ENCODE assay signal across 18 cellular contexts in the genomic region with DNA sequence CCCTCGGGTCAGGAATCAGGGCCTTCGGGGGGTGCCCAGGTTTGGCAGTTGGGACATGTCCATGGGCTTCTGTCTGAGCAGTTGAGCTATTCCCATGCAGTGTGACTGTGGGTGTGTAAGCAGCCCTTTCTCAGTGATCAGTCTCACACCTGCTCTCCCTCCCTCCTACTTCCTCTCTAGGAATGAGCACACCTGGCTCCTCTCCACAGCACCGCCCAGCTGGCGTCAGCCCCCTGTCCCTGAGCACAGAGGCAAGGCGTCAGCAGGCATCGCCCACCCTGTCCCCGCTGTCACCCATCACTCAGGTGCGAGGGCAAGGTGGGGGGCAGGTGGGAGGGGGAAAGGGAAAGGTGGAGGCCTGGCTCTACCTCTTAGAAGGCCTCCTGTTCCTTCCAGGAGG. TPM values are rescaled to one million over a fixed set of nuclear protein-coding genes. Genes with fewer than 3 reads are reported as not detected.
A peak's percentile ranks its signal among the peaks of the same experiment; 100 is the strongest.
DNase-seq lines count a peak whose midpoint lies in the region; ATAC-seq and TF ChIP-seq lines count a peak whose summit lies in the region.
"Had no signal": no experiment of that assay in that cellular context is flagged by ENCODE, and none has a peak within 500 bp of the region (broad histone marks: within the 10 kb centered on the region; RNA-seq: fewer than 3 reads in every experiment).

No MANE protein-coding gene starts in this region.

- TF ChIP-seq CTCF in KMS-11 (conservative IDR thresholded peaks at IDR 0.05; ENCODE audit: low read depth, low read length) = no peak
- no peak for TF ChIP-seq CTCF in colonic mucosa (IDR thresholded peaks at IDR 0.05)
- no peak for TF ChIP-seq CTCF in upper lobe of right lung (IDR thresholded peaks at IDR 0.05)

- intact Hi-C loops in colonic mucosa (cut with DNase I) (no loop called here), upper lobe of right lung (cut with DNase I) (no loop called here)

- no peak overlapping the region for H3K4me3 Mint-ChIP-seq in activated naive CD8-positive, alpha-beta T cell treated with anti-CD3 and anti-CD28 coated beads, Interleukin-2, amount 50 U/mL, for 24 hours
- no peak overlapping the region for H3K4me3 Mint-ChIP-seq in activated CD4-positive, alpha-beta T cell treated with anti-CD3 and anti-CD28 coated beads, Interleukin-2, amount 10 ng/mL, durations not matched to agents 7 days and 5 days

- H3K9me3 ChIP-seq in colonic mucosa (no peaks in the 10 kb centered on the region), upper lobe of right lung (no peaks in the 10 kb centered on the region)
- H3K9me3 ChIP-seq: psoas muscle had no signal

- POLR2A ChIA-PET in activated CD4-positive, alpha-beta T cell treated with anti-CD3 and anti-CD28 coated beads, Interleukin-2, amount 10 ng/mL, durations not matched to agents 7 days and 5 days (lab: Charles Lee) = interaction anchor here (0.6 kb wide), 1 partner anchor 121 kb away, joined by 3 read pairs; no protein-coding TSS in a partner anchor

- H3K4me1 ChIP-seq in KMS-11 (ENCODE audit: low read depth, poor library complexity, severe bottlenecking) (peaks cover 16% of the 10 kb centered on the region), colonic mucosa (peaks cover 6% of the 10 kb centered on the region), upper lobe of right lung (peaks cover 32% of the 10 kb centered on the region)

- H3K4me2 ChIP-seq in KMS-11 = peak overlapping the region; percentile 30; the same call in 1 of the 2 replicates

- H3K9ac ChIP-seq in KMS-11 (no peak overlapping the region), colonic mucosa (ENCODE audit: low read depth in 2 of 2, low read length in 2 of 2) (no peak overlapping the region)

- H3K27ac Mint-ChIP-seq in activated naive CD8-positive, alpha-beta T cell treated with anti-CD3 and anti-CD28 coated beads, Interleukin-2, amount 50 U/mL, for 24 hours = no peak overlapping the region
- H3K27ac Mint-ChIP-seq in activated CD4-positive, alpha-beta T cell treated with anti-CD3 and anti-CD28 coated beads, Interleukin-2, amount 10 ng/mL, durations not matched to agents 7 days and 5 days = no peak overlapping the region

- no peak overlapping the region for H3K4me3 ChIP-seq in KMS-11 (IDR thresholded peaks at IDR 0.05; ENCODE audit: insufficient read depth, low read depth, low read length)
- no peak overlapping the region for H3K4me3 ChIP-seq in colonic mucosa
- H3K4me3 ChIP-seq in upper lobe of right lung = no peak overlapping the region
- H3K4me3 ChIP-seq: psoas muscle had no signal

- H3K36me3 Mint-ChIP-seq in activated naive CD8-positive, alpha-beta T cell treated with anti-CD3 and anti-CD28 coated beads, Interleukin-2, amount 50 U/mL, for 24 hours (ENCODE audit: low read depth) = no peaks in the 10 kb centered on the region
- H3K36me3 Mint-ChIP-seq in activated CD4-positive, alpha-beta T cell treated with anti-CD3 and anti-CD28 coated beads, Interleukin-2, amount 10 ng/mL, durations not matched to agents 7 days and 5 days (ENCODE audit: low read depth) = no peaks in the 10 kb centered on the region

- no peaks in the 10 kb centered on the region for H4K20me1 ChIP-seq in KMS-11 (ENCODE audit: insufficient read depth)

- H3K27ac ChIP-seq in KMS-11 = no peak overlapping the region
- no peak overlapping the region for H3K27ac ChIP-seq in colonic mucosa
- no peak overlapping the region for H3K27ac ChIP-seq in upper lobe of right lung
- H3K27ac ChIP-seq: psoas muscle, WERI-Rb-1 had no signal

- H3K36me3 ChIP-seq in KMS-11 (ENCODE audit: insufficient read depth) (no peaks in the 10 kb centered on the region), colonic mucosa (no peaks in the 10 kb centered on the region), upper lobe of right lung (no peaks in the 10 kb centered on the region)
- H3K36me3 ChIP-seq: WERI-Rb-1 had no signal

- H3K27me3 ChIP-seq in KMS-11 (ENCODE audit: insufficient read depth, low read depth) (no peaks in the 10 kb centered on the region), colonic mucosa (no peaks in the 10 kb centered on the region), upper lobe of right lung (no peaks in the 10 kb centered on the region)

- no peaks in the 10 kb centered on the region for H3K79me2 ChIP-seq in KMS-11 (ENCODE audit: insufficient read depth, low read depth)

- CTCF ChIA-PET in activated CD4-positive, alpha-beta T cell treated with anti-CD3 and anti-CD28 coated beads, Interleukin-2, amount 10 ng/mL, durations not matched to agents 7 days and 5 days (lab: Charles Lee) = interaction anchor here (0.6 kb wide), 1 partner anchor 813 kb away, joined by 3 read pairs; no protein-coding TSS in a partner anchor

- H3K4me1 Mint-ChIP-seq in activated naive CD8-positive, alpha-beta T cell treated with anti-CD3 and anti-CD28 coated beads, Interleukin-2, amount 50 U/mL, for 24 hours = no peaks in the 10 kb centered on the region
- no peaks in the 10 kb centered on the region for H3K4me1 Mint-ChIP-seq in activated CD4-positive, alpha-beta T cell treated with anti-CD3 and anti-CD28 coated beads, Interleukin-2, amount 10 ng/mL, durations not matched to agents 7 days and 5 days

- no peak overlapping the region for H2AFZ ChIP-seq in KMS-11 (ENCODE audit: low read depth)

- H3K9me3 Mint-ChIP-seq in activated naive CD8-positive, alpha-beta T cell treated with anti-CD3 and anti-CD28 coated beads, Interleukin-2, amount 50 U/mL, for 24 hours = no peaks in the 10 kb centered on the region
- H3K9me3 Mint-ChIP-seq in activated CD4-positive, alpha-beta T cell treated with anti-CD3 and anti-CD28 coated beads, Interleukin-2, amount 10 ng/mL, durations not matched to agents 7 days and 5 days = no peaks in the 10 kb centered on the region

- ATAC-seq in upper lobe of right lung = no peak
- ATAC-seq in activated naive CD8-positive, alpha-beta T cell treated with anti-CD3 and anti-CD28 coated beads, Interleukin-2, amount 50 U/mL, for 24 hours = no peak
- ATAC-seq: left ventricle myocardium superior, psoas muscle had no signal

- DNase-seq in COLO668 (lab: John Stamatoyannopoulos, UW; ENCODE audit: unreplicated experiment) (peak; percentile 86), NCI-H345 (lab: John Stamatoyannopoulos, UW) (peak; percentile 53), colonic mucosa (peak; percentile 60), upper lobe of right lung (no peak)
- DNase-seq in activated naive CD8-positive, alpha-beta T cell treated with anti-CD3 and anti-CD28 coated beads, Interleukin-2, amount 50 U/mL, for 24 hours = no peak
- no peak for DNase-seq in activated CD4-positive, alpha-beta T cell treated with anti-CD3 and anti-CD28 coated beads for 1 hour
- no peak for DNase-seq in activated CD4-positive, alpha-beta T cell treated with anti-CD3 and anti-CD28 coated beads, Interleukin-2, amount 10 ng/mL, durations not matched to agents 7 days and 5 days
- DNase-seq: activated CD8-positive, alpha-beta memory T cell treated with anti-CD3 and anti-CD28 coated beads for 24 hours; amniotic stem cell; cerebellar nuclear complex; Kasumi-1; left ventricle myocardium superior; NCI-H446; psoas muscle; WERI-Rb-1 had no signal

- no peaks in the 10 kb centered on the region for H3K27me3 Mint-ChIP-seq in activated naive CD8-positive, alpha-beta T cell treated with anti-CD3 and anti-CD28 coated beads, Interleukin-2, amount 50 U/mL, for 24 hours
- no peaks in the 10 kb centered on the region for H3K27me3 Mint-ChIP-seq in activated CD4-positive, alpha-beta T cell treated with anti-CD3 and anti-CD28 coated beads, Interleukin-2, amount 10 ng/mL, durations not matched to agents 7 days and 5 days

RNA-seq across cellular contexts. Expression of a gene that starts 25.9 kb away (rescaled TPM):
- under 1 TPM in 1 of 2 donors, not detected in 1; 0.13 TPM for total RNA-seq in colonic mucosa
- 9.7 TPM for total RNA-seq in upper lobe of right lung
- total RNA-seq in activated CD4-positive, alpha-beta T cell treated with anti-CD3 and anti-CD28 coated beads, Interleukin-2, amount 10 ng/mL, durations not matched to agents 7 days and 5 days = not detected
- total RNA-seq: frontal cortex, left ventricle myocardium superior, myocyte had no signal

Comparison
In these comparisons a context has a peak if more than half of its experiments do, and no peak if none do; other contexts are left out.
1. DNase-seq: peak in COLO668 (single experiment), NCI-H345 (single experiment) and colonic mucosa (single experiment); none in upper lobe of right lung (single experiment), activated naive CD8-positive, alpha-beta T cell treated with anti-CD3 and anti-CD28 coated beads, Interleukin-2, amount 50 U/mL, for 24 hours (single experiment), activated CD4-positive, alpha-beta T cell treated with anti-CD3 and anti-CD28 coated beads for 1 hour (single experiment) and activated CD4-positive, alpha-beta T cell treated with anti-CD3 and anti-CD28 coated beads, Interleukin-2, amount 10 ng/mL, durations not matched to agents 7 days and 5 days (single experiment).